8 cellular contexts compared by ENCODE assay signal in the genomic region with DNA sequence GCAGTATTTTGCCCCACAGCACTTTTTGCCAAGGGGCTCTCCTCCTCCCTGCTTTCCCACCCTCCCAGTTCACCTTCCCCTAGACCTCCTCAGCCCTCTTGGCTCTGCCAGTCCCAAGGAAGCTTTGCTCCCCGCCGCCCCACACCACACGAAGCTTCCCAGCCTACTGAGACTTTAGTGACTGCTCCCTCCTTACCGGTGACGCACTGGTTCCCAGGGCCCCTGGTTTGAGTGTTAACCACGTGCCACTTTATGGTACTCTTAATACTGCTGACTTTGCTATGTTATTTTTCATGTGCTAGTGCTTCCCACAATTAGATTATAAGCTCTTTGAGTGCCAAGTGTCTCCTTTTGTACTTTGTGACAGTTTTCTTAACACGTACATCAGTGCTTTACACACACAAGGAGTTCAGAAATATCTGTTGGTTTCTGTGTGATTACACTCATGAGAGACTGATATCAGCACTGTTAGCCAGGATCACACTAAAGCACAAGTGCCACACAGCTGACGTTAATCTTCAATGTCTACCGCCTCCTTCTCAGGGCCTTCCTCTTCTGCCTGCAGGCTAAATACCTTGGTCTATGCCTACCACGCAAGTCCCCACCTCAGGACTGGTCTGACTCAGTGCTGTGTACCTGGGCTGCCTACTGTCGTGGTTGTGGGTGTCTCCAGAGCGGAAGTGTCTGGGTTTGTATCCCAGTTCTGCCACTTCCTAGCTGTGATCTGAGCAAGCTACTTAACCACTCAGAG.
DNase-seq lines count a peak whose midpoint lies in the region; ATAC-seq and FAIRE-seq lines count a peak whose summit lies in the region.

No MANE protein-coding gene starts in this region.

- H3K4me1 Mint-ChIP-seq in central memory CD8-positive, alpha-beta T cell = peaks cover 22% of the 10 kb centered on the region

- no peaks in the 10 kb centered on the region for H3K9me3 Mint-ChIP-seq in central memory CD8-positive, alpha-beta T cell

- ATAC-seq in GM21447 (IDR thresholded peaks at IDR 0.05; ENCODE audit: unreplicated experiment) = peak; percentile 51
- peak; percentile 90 for ATAC-seq in central memory CD8-positive, alpha-beta T cell (replicated peaks; ENCODE audit: extremely low read depth, poor library complexity, severe bottlenecking)
- ATAC-seq in HG03159 (IDR thresholded peaks at IDR 0.05; ENCODE audit: unreplicated experiment) = no peak

- no peaks in the 10 kb centered on the region for H3K36me3 Mint-ChIP-seq in central memory CD8-positive, alpha-beta T cell (ENCODE audit: insufficient read depth)

- peak overlapping the region; percentile 33 for H3K4me3 Mint-ChIP-seq in central memory CD8-positive, alpha-beta T cell

- DNase-seq in T-helper 1 cell (peak in 3 of 5 donors; percentile 3 to 34 (median 13)), MV-4-11 (lab: John Stamatoyannopoulos, UW) (no peak), HTR-8/SVneo (ENCODE audit: insufficient read length, low spot score) (no peak), SW 1271 (lab: John Stamatoyannopoulos, UW) (no peak)
- peak in 1 of 2 donors; percentile 49 for DNase-seq in central memory CD8-positive, alpha-beta T cell (ENCODE audit: low spot score in 2 of 2)
- DNase-seq in stimulated activated CD4-positive, alpha-beta T cell treated with anti-CD3 and anti-CD28 coated beads, Interleukin-15, amount 100 ng/mL, for 48 hours (ENCODE audit: low read depth in 2 of 2) = peak; percentile 5 to 19

- no peak for FAIRE-seq in HTR-8/SVneo (lab: Jason Lieb, UNC)

- H3K27me3 Mint-ChIP-seq in central memory CD8-positive, alpha-beta T cell = no peaks in the 10 kb centered on the region

- peak overlapping the region; percentile 80 for H3K27ac Mint-ChIP-seq in central memory CD8-positive, alpha-beta T cell (ENCODE audit: low read depth)

Comparison
In these comparisons a context has a peak if more than half of its experiments do, and no peak if none do; other contexts are left out.
1. DNase-seq: peak in T-helper 1 cell (3 of 5) and stimulated activated CD4-positive, alpha-beta T cell treated with anti-CD3 and anti-CD28 coated beads, Interleukin-15, amount 100 ng/mL, for 48 hours (2 of 2); none in MV-4-11 (single experiment), HTR-8/SVneo (single experiment) and SW 1271 (0 of 2).